In genomic region chr2:200274116-200275075, GRCh38 we compare ENCODE assay signal across 20 cellular contexts. TPM values are rescaled to one million over a fixed set of nuclear protein-coding genes. Genes with fewer than 3 reads are reported as not detected.
DNase-seq lines count a peak whose midpoint lies in the region; ATAC-seq and TF ChIP-seq lines count a peak whose summit lies in the region.
"Had no signal": no experiment of that assay in that cellular context is flagged by ENCODE, and none has a peak within 500 bp of the region (broad histone marks: within the 10 kb centered on the region; RNA-seq: fewer than 3 reads in every experiment).

No MANE protein-coding gene starts in this region.

- no peaks in the 10 kb centered on the region for H3K9me3 Mint-ChIP-seq in neural progenitor cell

- peaks cover 2% of the 10 kb centered on the region for H3K27me3 Mint-ChIP-seq in neural progenitor cell (ENCODE audit: insufficient read depth, low read depth)

- ATAC-seq in GM18868 (IDR thresholded peaks at IDR 0.05; ENCODE audit: unreplicated experiment) (peak; percentile 55), left lung (no peak)
- ATAC-seq: activated CD8-positive, alpha-beta memory T cell treated with anti-CD3 and anti-CD28 coated beads, Interleukin-2, amount 10 ng/mL, durations not matched to agents 7 days and 5 days; body of pancreas; gastrocnemius medialis had no signal

- no peaks in the 10 kb centered on the region for H3K79me2 ChIP-seq in neural progenitor cell (ENCODE audit: low read depth)

- no peak overlapping the region for H3K9ac ChIP-seq in neural progenitor cell
- H3K9ac ChIP-seq: BLaER1 had no signal

- H3K4me1 ChIP-seq in ectodermal cell (ENCODE audit: control insufficient read depth, insufficient read depth, low read length) (peaks cover 10% of the 10 kb centered on the region), neural progenitor cell (peaks cover 6% of the 10 kb centered on the region), left lung (no peaks in the 10 kb centered on the region)
- H3K4me1 ChIP-seq: body of pancreas had no signal

- no peak overlapping the region for H3K4me3 ChIP-seq in ectodermal cell (ENCODE audit: insufficient read depth, low read depth, low read length)
- no peak overlapping the region for H3K4me3 ChIP-seq in neural progenitor cell
- H3K4me3 ChIP-seq in left lung, result no peak overlapping the region
- H3K4me3 ChIP-seq: BLaER1, body of pancreas, gastrocnemius medialis, tibial nerve had no signal

- H3K4me2 ChIP-seq in neural progenitor cell, result no peak overlapping the region
- H3K4me2 ChIP-seq: BLaER1 had no signal

- H3K9me3 ChIP-seq in ectodermal cell (ENCODE audit: control insufficient read depth, low read length) (no peaks in the 10 kb centered on the region), neural progenitor cell (ENCODE audit: low read depth) (no peaks in the 10 kb centered on the region), left lung (no peaks in the 10 kb centered on the region)
- H3K9me3 ChIP-seq: BLaER1, body of pancreas, gastrocnemius medialis, tibial nerve had no signal

- DNase-seq in NCI-H1436 treated with DMSO at 0.1 percent for 48 hours (lab: John Stamatoyannopoulos, UW) (peak; percentile 60), neural progenitor cell (ENCODE audit: low spot score) (peak; percentile 24), left lung (no peak), NCI-H1048 (lab: John Stamatoyannopoulos, UW) (no peak), cerebellar cortex (ENCODE audit: low spot score) (no peak), NCI-H1694 treated with DMSO at 0.1 percent for 48 hours (lab: John Stamatoyannopoulos, UW) (no peak)
- DNase-seq: activated CD8-positive, alpha-beta memory T cell treated with anti-CD3 and anti-CD28 coated beads, Interleukin-2, amount 10 ng/mL, durations not matched to agents 7 days and 5 days; activated naive CD4-positive, alpha-beta T cell treated with Interleukin-2 at 50 U/mL for 16 hours; body of pancreas; effector CD4-positive, alpha-beta T cell; EL; gastrocnemius medialis; islet precursor cell; NCI-H1105 treated with DMSO at 0.1 percent for 48 hours; OCI-M1 had no signal

- 81 to 88% methylated on average over 7 of the region's 7 CpGs for WGBS in ectodermal cell, 2 experiments

- intact Hi-C loops in left lung (cut with DNase I), result no loop called here

- TF ChIP-seq CTCF in neural progenitor cell (IDR thresholded peaks at IDR 0.05) (no peak), left lung (IDR thresholded peaks at IDR 0.05) (no peak)

- no peak overlapping the region for H3K4me3 Mint-ChIP-seq in neural progenitor cell
- H3K4me3 Mint-ChIP-seq: activated CD8-positive, alpha-beta memory T cell treated with anti-CD3 and anti-CD28 coated beads, Interleukin-2, amount 10 ng/mL, durations not matched to agents 7 days and 5 days had no signal

- no peaks in the 10 kb centered on the region for H3K36me3 Mint-ChIP-seq in neural progenitor cell
- H3K36me3 Mint-ChIP-seq: activated CD8-positive, alpha-beta memory T cell treated with anti-CD3 and anti-CD28 coated beads, Interleukin-2, amount 10 ng/mL, durations not matched to agents 7 days and 5 days had no signal

- peak overlapping the region; percentile 22 for H3K27ac ChIP-seq in ectodermal cell (ENCODE audit: insufficient read depth, low read depth, low read length, poor library complexity, severe bottlenecking)
- H3K27ac ChIP-seq in neural progenitor cell, result no peak overlapping the region
- no peak overlapping the region for H3K27ac ChIP-seq in left lung
- H3K27ac ChIP-seq: BLaER1, body of pancreas, gastrocnemius medialis, tibial nerve, VCaP had no signal

- no peaks in the 10 kb centered on the region for H4K20me1 ChIP-seq in neural progenitor cell (ENCODE audit: low read depth)
- H4K20me1 ChIP-seq: BLaER1 had no signal

- H3K27me3 ChIP-seq in ectodermal cell (ENCODE audit: control insufficient read depth, insufficient read depth, low read length, poor library complexity, severe bottlenecking), result no peaks in the 10 kb centered on the region
- H3K27me3 ChIP-seq in neural progenitor cell, result no peaks in the 10 kb centered on the region
- H3K27me3 ChIP-seq in left lung, result no peaks in the 10 kb centered on the region
- H3K27me3 ChIP-seq: BLaER1, body of pancreas, gastrocnemius medialis, tibial nerve had no signal

- H3K4me1 Mint-ChIP-seq in neural progenitor cell, result peaks cover 22% of the 10 kb centered on the region
- H3K4me1 Mint-ChIP-seq: activated CD8-positive, alpha-beta memory T cell treated with anti-CD3 and anti-CD28 coated beads, Interleukin-2, amount 10 ng/mL, durations not matched to agents 7 days and 5 days had no signal

- H3K27ac Mint-ChIP-seq in neural progenitor cell, result peak overlapping the region; percentile 34
- H3K27ac Mint-ChIP-seq: activated CD8-positive, alpha-beta memory T cell treated with anti-CD3 and anti-CD28 coated beads, Interleukin-2, amount 10 ng/mL, durations not matched to agents 7 days and 5 days had no signal

- peak overlapping the region; percentile 58 for H2AFZ ChIP-seq in neural progenitor cell (replicated peaks)

- no peaks in the 10 kb centered on the region for H3K36me3 ChIP-seq in ectodermal cell (ENCODE audit: control insufficient read depth, insufficient read depth, low read length)
- H3K36me3 ChIP-seq in neural progenitor cell, result no peaks in the 10 kb centered on the region
- H3K36me3 ChIP-seq in left lung, result no peaks in the 10 kb centered on the region
- H3K36me3 ChIP-seq: BLaER1, gastrocnemius medialis, tibial nerve had no signal

- H3F3A ChIP-seq in neural progenitor cell (ENCODE audit: low read depth), result no peaks in the 10 kb centered on the region

RNA-seq across cellular contexts. Expression of gene SPATS2L, which starts 32.1 kb away (rescaled TPM):
- 32.1 TPM for polyA plus RNA-seq in ectodermal cell (2013, experiment 1 of 4)
- polyA plus RNA-seq in ectodermal cell (2013, experiment 2 of 4), result 38.7 TPM
- 26.7 TPM for polyA plus RNA-seq in ectodermal cell (2013, experiment 3 of 4)
- polyA plus RNA-seq in ectodermal cell (2013, experiment 4 of 4), result 35.2 TPM
- total RNA-seq in neural progenitor cell (ENCODE audit: low replicate concordance), result 18.5 and 29.1 TPM in 2 replicates
- total RNA-seq in left lung, result 10 to 100 TPM; 91.0 to 96.0 TPM

Comparison
In these comparisons a context has a peak if more than half of its experiments do, and no peak if none do; other contexts are left out.
1. DNase-seq: peak in NCI-H1436 treated with DMSO at 0.1 percent for 48 hours (single experiment) and neural progenitor cell (single experiment); none in left lung (0 of 2), NCI-H1048 (single experiment), cerebellar cortex (single experiment) and NCI-H1694 treated with DMSO at 0.1 percent for 48 hours (single experiment).